ENCODE assay signal across 9 cellular contexts in genomic region chr15:67834593-67835348, GRCh38. TPM values are rescaled to one million over a fixed set of nuclear protein-coding genes. Genes with fewer than 3 reads are reported as not detected.
DNase-seq lines count a peak whose midpoint lies in the region; ATAC-seq and TF ChIP-seq lines count a peak whose summit lies in the region.
"Had no signal": no experiment of that assay in that cellular context is flagged by ENCODE, and none has a peak within 500 bp of the region (broad histone marks: within the 10 kb centered on the region; RNA-seq: fewer than 3 reads in every experiment).

No MANE protein-coding gene starts in this region.

- ATAC-seq in HG03045 (IDR thresholded peaks at IDR 0.05; ENCODE audit: unreplicated experiment) (no peak), HG02610 (IDR thresholded peaks at IDR 0.05; ENCODE audit: unreplicated experiment) (no peak)

- peak overlapping the region; percentile 85 for H3K4me3 Mint-ChIP-seq in activated naive CD8-positive, alpha-beta T cell

- no peak overlapping the region for H3K27ac Mint-ChIP-seq in activated naive CD8-positive, alpha-beta T cell

- H3K36me3 Mint-ChIP-seq in activated naive CD8-positive, alpha-beta T cell = no peaks in the 10 kb centered on the region

- H3K4me1 Mint-ChIP-seq in activated naive CD8-positive, alpha-beta T cell (ENCODE audit: low read depth) = peaks cover 39% of the 10 kb centered on the region

- 1 to 2% methylated on average over 47 to 50 of the region's 60 CpGs for WGBS in lower leg skin, 2 donors
- WGBS in testis, 2 donors = 2 to 3% methylated on average over 30 to 60 of the region's 60 CpGs

- no peak for TF ChIP-seq POLR2A in lower leg skin (IDR thresholded peaks at IDR 0.05)
- no peak for TF ChIP-seq POLR2A in testis (IDR thresholded peaks at IDR 0.05)

- DNase-seq in activated T-cell treated with anti-CD3 and anti-CD28 coated beads, Interleukin-2, amount 50 U/mL, for 1 hour = peak; percentile 44
- no peak for DNase-seq in activated T-cell treated with anti-CD3 and anti-CD28 coated beads for 4 hours
- DNase-seq in lower leg skin (ENCODE audit: low spot score in 2 of 2) = peak in 1 of 2 donors; percentile 88
- DNase-seq in testis = no peak
- no peak for DNase-seq in D341Med (ENCODE audit: low spot score)

- no peak for TF ChIP-seq CTCF in lower leg skin (IDR thresholded peaks at IDR 0.05)
- TF ChIP-seq CTCF in testis (IDR thresholded peaks at IDR 0.05) = no peak

- peaks cover 26% of the 10 kb centered on the region for H3K27me3 Mint-ChIP-seq in activated naive CD8-positive, alpha-beta T cell

- no peaks in the 10 kb centered on the region for H3K9me3 Mint-ChIP-seq in activated naive CD8-positive, alpha-beta T cell (ENCODE audit: low read depth)

- H3K36me3 ChIP-seq in testis (ENCODE audit: low read depth, missing control alignments) = no peaks in the 10 kb centered on the region

- H3K27me3 ChIP-seq in testis = no peaks in the 10 kb centered on the region

- intact Hi-C loops in lower leg skin (cut with DNase I; ENCODE audit: low total_unique reads) (loop anchor here (5.0 kb wide), 1 partner anchor 377 kb away; no protein-coding TSS in a partner anchor), testis (cut with DNase I; ENCODE audit: low total_unique reads) (loop anchor here (10.0 kb wide), 2 partner anchors 310 to 380 kb away; partner anchors contain the start of gene C15orf61)

- H3K27ac ChIP-seq in testis = no peak overlapping the region

- H3K4me3 ChIP-seq in lower leg skin (ENCODE audit: low read depth, poor library complexity, severe bottlenecking) = peak overlapping the region; percentile 22
- peak overlapping the region; percentile 10 to 32 for H3K4me3 ChIP-seq in testis

- no peaks in the 10 kb centered on the region for H3K9me3 ChIP-seq in testis

- H3K4me1 ChIP-seq in testis = peaks cover 23% of the 10 kb centered on the region

RNA-seq across cellular contexts. Expression of gene RNU6-1, which starts 5.1 kb away (rescaled TPM):
- total RNA-seq in lower leg skin = not detected
- total RNA-seq in testis = not detected
- not detected for polyA plus RNA-seq in testis (ENCODE audit: insufficient read depth, low read depth, low replicate concordance)
- total RNA-seq: myocyte had no signal

RNA-seq across cellular contexts. Expression of gene SKOR1, which starts 9.5 kb away (rescaled TPM):
- 1 to 10 TPM in 3 of 4 donors, not detected in 1; 1.2 to 2.2 (median 1.5) TPM for total RNA-seq in lower leg skin
- 1 to 10 TPM; 1.1 to 2.2 TPM for total RNA-seq in testis
- polyA plus RNA-seq in testis (ENCODE audit: insufficient read depth, low read depth, low replicate concordance) = 1.3 TPM
